1 cellular context compared by ENCODE assay signal in genomic region chr16:85372627-85373372, GRCh38.
TF ChIP-seq lines count a peak whose summit lies in the region.

No MANE protein-coding gene starts in this region.

TF ChIP-seq in K562, 482 proteins besides CTCF, POLR2A, EP300 and RAD21 (continued from another document and continues in another):
- TF ChIP-seq IRF1 (CRISPR knock-in tag; IDR thresholded peaks at IDR 0.05; ENCODE audit: borderline replicate concordance), result no peak
- TF ChIP-seq RAD51 (IDR thresholded peaks at IDR 0.05; ENCODE audit: borderline replicate concordance, low read depth), result 0 out of 2 replicates have a peak, but pooled peaks have one; percentile 5
- no peak for TF ChIP-seq CHD2 (IDR thresholded peaks at IDR 0.05; ENCODE audit: low read depth, low read length)
- no peak for TF ChIP-seq AFF4 (CRISPR knock-in tag; IDR thresholded peaks at IDR 0.05)
- TF ChIP-seq E4F1 (CRISPR knock-in tag; IDR thresholded peaks at IDR 0.05; ENCODE audit: borderline replicate concordance), result no peak
- TF ChIP-seq CBX8 (IDR thresholded peaks at IDR 0.05; ENCODE audit: borderline replicate concordance, extremely low read depth, low read depth, low read length, poor library complexity, severe bottlenecking), result no peak
- no peak for TF ChIP-seq HMG20B (CRISPR knock-in tag; IDR thresholded peaks at IDR 0.05)
- TF ChIP-seq ATF4 (CRISPR knock-in tag; IDR thresholded peaks at IDR 0.05), result no peak
- peak; percentile 39; the same call in 1 of the 2 replicates for TF ChIP-seq HDAC8 (tag; IDR thresholded peaks at IDR 0.05)
- no peak for TF ChIP-seq ZNF134 (CRISPR knock-in tag; conservative IDR thresholded peaks at IDR 0.05)
- TF ChIP-seq ZNF583 (CRISPR knock-in tag; IDR thresholded peaks at IDR 0.05), result no peak
- no peak for TF ChIP-seq GTF3C2 (IDR thresholded peaks at IDR 0.05; ENCODE audit: borderline replicate concordance, extremely low read depth, insufficient read length)
- no peak for TF ChIP-seq MXI1 (IDR thresholded peaks at IDR 0.05; ENCODE audit: low read depth, low read length)
- peak; percentile 44 for TF ChIP-seq PRDM10 (IDR thresholded peaks at IDR 0.05; ENCODE audit: partially characterized antibody)
- TF ChIP-seq NCOA6 (IDR thresholded peaks at IDR 0.05), result no peak
- TF ChIP-seq JUN (IDR thresholded peaks at IDR 0.05; ENCODE audit: borderline replicate concordance, low read depth, low read length), result peak; percentile 52; the same call in 1 of the 2 replicates
- no peak for TF ChIP-seq JUN (CRISPR knock-in tag; IDR thresholded peaks at IDR 0.05; ENCODE audit: borderline replicate concordance)
- TF ChIP-seq ZNF445 (CRISPR knock-in tag; IDR thresholded peaks at IDR 0.05; ENCODE audit: low read depth), result no peak
- TF ChIP-seq MGA (IDR thresholded peaks at IDR 0.05), result no peak
- TF ChIP-seq SRF (CRISPR knock-in tag; IDR thresholded peaks at IDR 0.05), result no peak
- TF ChIP-seq TAF9B (IDR thresholded peaks at IDR 0.05; ENCODE audit: partially characterized antibody), result no peak
- TF ChIP-seq E2F3 (CRISPR knock-in tag; IDR thresholded peaks at IDR 0.05), result 0 out of 2 replicates have a peak, but pooled peaks have one; percentile 8
- no peak for TF ChIP-seq NFXL1 (CRISPR knock-in tag; IDR thresholded peaks at IDR 0.05)
- TF ChIP-seq ZNF24 (IDR thresholded peaks at IDR 0.05), result no peak
- TF ChIP-seq HOXB6 (CRISPR knock-in tag; IDR thresholded peaks at IDR 0.05; ENCODE audit: borderline replicate concordance), result no peak
- TF ChIP-seq HDAC1 (IDR thresholded peaks at IDR 0.05), result peak in 1 of 2 experiments; percentile 57; a peak in 1 of 4 replicates
- TF ChIP-seq POLR2B (IDR thresholded peaks at IDR 0.05; ENCODE audit: low read depth, partially characterized antibody), result no peak
